ENCODE assay signal across 1 cellular context in the genomic region with DNA sequence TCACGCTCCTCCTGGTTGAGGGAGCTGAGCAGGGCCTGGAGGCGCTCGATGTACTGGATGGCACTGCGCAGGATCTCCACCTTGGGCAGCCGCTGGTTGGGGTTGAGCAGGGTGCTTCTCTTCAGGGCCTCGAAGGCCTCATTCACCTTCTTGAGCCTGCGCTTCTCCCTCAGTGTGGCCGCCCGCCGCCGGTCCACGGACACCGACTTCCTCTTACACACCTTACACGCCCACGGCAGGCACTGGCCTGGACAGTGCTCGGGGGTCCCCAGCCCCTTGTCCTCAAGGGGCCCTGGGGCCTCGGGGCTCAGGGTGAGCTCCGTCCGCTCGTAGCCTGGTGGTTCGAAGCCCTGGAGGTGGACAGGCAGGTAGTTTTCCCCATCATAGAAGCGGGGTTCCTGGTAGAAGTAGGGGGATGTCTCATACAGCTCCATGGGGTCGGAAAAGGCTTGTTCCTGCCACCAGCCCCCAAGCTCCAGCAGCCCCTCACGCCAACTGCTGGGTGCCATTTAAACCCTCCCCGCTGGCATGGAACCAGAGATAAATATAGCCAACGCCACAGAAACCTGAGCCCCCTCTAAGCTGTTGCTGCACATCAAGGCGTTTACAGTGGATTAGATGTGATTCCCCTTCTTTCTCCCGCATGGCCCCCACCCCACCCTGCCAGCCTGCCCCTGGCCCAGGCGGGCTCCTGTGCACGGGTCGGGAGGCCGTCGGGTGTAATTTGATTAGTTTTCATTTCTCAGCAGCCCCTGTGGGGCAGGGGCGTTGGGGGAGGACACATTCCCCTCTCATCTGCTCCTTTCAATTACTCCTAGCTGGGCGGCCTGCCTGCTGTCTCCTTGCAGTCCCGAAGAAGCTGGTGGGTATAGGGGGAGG.
TF ChIP-seq lines count a peak whose summit lies in the region.

A gene (minus strand): TSS at position 485 of the 879 bp plus-strand sequence. CDS start 51 bp downstream, at position 434.

TF ChIP-seq in H1, 55 proteins besides CTCF, POLR2A, EP300 and RAD21:
- TF ChIP-seq TAF7 (optimal IDR thresholded peaks at IDR 0.05; ENCODE audit: borderline replicate concordance, low read depth, low read length) (no peak), SP4 (IDR thresholded peaks at IDR 0.05; ENCODE audit: low read length) (no peak)
